ENCODE assay signal across 32 cellular contexts in genomic region chr2:164589522-164589921, GRCh38. TPM values are rescaled to one million over a fixed set of nuclear protein-coding genes. Genes with fewer than 3 reads are reported as not detected.
A peak's percentile ranks its signal among the peaks of the same experiment; 100 is the strongest.
DNase-seq lines count a peak whose midpoint lies in the region; ATAC-seq, FAIRE-seq and TF ChIP-seq lines count a peak whose summit lies in the region.
"Had no signal": no experiment of that assay in that cellular context is flagged by ENCODE, and none has a peak within 500 bp of the region (broad histone marks: within the 10 kb centered on the region; RNA-seq: fewer than 3 reads in every experiment).

No MANE protein-coding gene starts in this region.

- H2AFZ ChIP-seq in astrocyte (ENCODE audit: low read depth, low read length), result no peak overlapping the region
- H2AFZ ChIP-seq: GM23248 had no signal

- no peak overlapping the region for H3K4me2 ChIP-seq in astrocyte (ENCODE audit: low read length)
- H3K4me2 ChIP-seq: BLaER1 treated with 17β-estradiol and CSF1 and Interleukin-3, amounts not matched to agents 10 nM and 100 nM; SK-N-SH had no signal

- no peak overlapping the region for H3K4me3 ChIP-seq in HEK293 (ENCODE audit: low read depth, low read length)
- no peak overlapping the region for H3K4me3 ChIP-seq in astrocyte (ENCODE audit: insufficient read depth, low read depth, low read length)
- no peak overlapping the region for H3K4me3 ChIP-seq in fibroblast of villous mesenchyme (ENCODE audit: low read depth, low read length)
- H3K4me3 ChIP-seq: BLaER1 treated with 17β-estradiol and CSF1 and Interleukin-3, amounts not matched to agents 10 nM and 100 nM; GM23248; heart left ventricle; lower lobe of right lung; MG63; right lobe of liver; upper lobe of left lung had no signal

- POLR2A ChIA-PET in HEK293 (lab: Yijun Ruan, JAX), result no interaction called here

- H3K9me3 Mint-ChIP-seq in astrocyte (ENCODE audit: unreplicated experiment), result peaks cover 3% of the 10 kb centered on the region
- H3K9me3 Mint-ChIP-seq: activated CD8-positive, alpha-beta T cell treated with anti-CD3 and anti-CD28 coated beads for 36 hours; activated naive CD4-positive, alpha-beta T cell treated with anti-CD3 and anti-CD28 coated beads, Interleukin-2, amount 50 U/mL, for 24 hours had no signal

- intact Hi-C loops in sciatic nerve (cut with DNase I), result no loop called here

- no peaks in the 10 kb centered on the region for H3K27me3 Mint-ChIP-seq in astrocyte (ENCODE audit: low read depth, unreplicated experiment)
- H3K27me3 Mint-ChIP-seq: activated CD8-positive, alpha-beta T cell treated with anti-CD3 and anti-CD28 coated beads for 36 hours; activated naive CD4-positive, alpha-beta T cell treated with anti-CD3 and anti-CD28 coated beads, Interleukin-2, amount 50 U/mL, for 24 hours; activated T-helper 17 cell treated with anti-CD3 and anti-CD28 coated beads, Interleukin-2, amount 50 U/mL, for 72 hours had no signal

- TF ChIP-seq CTCF in HEK293 (tag by site-specific recombination; IDR thresholded peaks at IDR 0.05) (no peak), astrocyte (IDR thresholded peaks at IDR 0.05; ENCODE audit: insufficient read depth, low read depth, low read length) (no peak), fibroblast of villous mesenchyme (IDR thresholded peaks at IDR 0.05; ENCODE audit: insufficient read depth, low read depth, low read length) (no peak)

- no peaks in the 10 kb centered on the region for H3K36me3 ChIP-seq in HEK293 (ENCODE audit: control insufficient read depth in 2 of 2, insufficient read depth in 1 of 2, low read length in 2 of 2)
- H3K36me3 ChIP-seq in astrocyte (ENCODE audit: insufficient read depth, low read length), result no peaks in the 10 kb centered on the region
- H3K36me3 ChIP-seq: BLaER1 treated with 17β-estradiol and CSF1 and Interleukin-3, amounts not matched to agents 10 nM and 100 nM; heart left ventricle; lower lobe of right lung; MG63; right lobe of liver; upper lobe of left lung had no signal

- H3K27ac ChIP-seq in HEK293 (ENCODE audit: extremely low read depth, low read depth, low read length) (no peak overlapping the region), astrocyte (ENCODE audit: low read depth, low read length) (no peak overlapping the region)
- H3K27ac ChIP-seq: BLaER1 treated with 17β-estradiol and CSF1 and Interleukin-3, amounts not matched to agents 10 nM and 100 nM; GM23248; heart left ventricle; lower lobe of right lung; right lobe of liver; upper lobe of left lung had no signal

- H3K36me3 Mint-ChIP-seq in astrocyte (ENCODE audit: low read depth, unreplicated experiment), result no peaks in the 10 kb centered on the region
- H3K36me3 Mint-ChIP-seq: activated naive CD4-positive, alpha-beta T cell treated with anti-CD3 and anti-CD28 coated beads, Interleukin-2, amount 50 U/mL, for 24 hours; IgD-negative memory B cell; stimulated activated memory B cell treated with anti-CD40 and anti-IgM and Interleukin-4, amounts not matched to agents 10 μg/mL and 1 μg/mL and 100 μg/mL, for 72 hours had no signal

- peak; percentile 41 for FAIRE-seq in astrocyte (lab: Jason Lieb, UNC)
- FAIRE-seq: endothelial cell of umbilical vein, GM18507, TTC549 had no signal

- no peaks in the 10 kb centered on the region for H4K20me1 ChIP-seq in astrocyte (ENCODE audit: insufficient read depth, low read length)
- H4K20me1 ChIP-seq: BLaER1 treated with 17β-estradiol and CSF1 and Interleukin-3, amounts not matched to agents 10 nM and 100 nM had no signal

- CTCF ChIA-PET in HEK293 (lab: Yijun Ruan, JAX), result interaction anchor here (0.9 to 3.8 kb wide), 3 partner anchors 10 to 29 kb away, joined by 3 to 25 read pairs (median 7); no protein-coding TSS in a partner anchor

- ATAC-seq in sciatic nerve (peak; percentile 39), GM18517 (IDR thresholded peaks at IDR 0.05; ENCODE audit: unreplicated experiment) (no peak), GM18511 (IDR thresholded peaks at IDR 0.05; ENCODE audit: unreplicated experiment) (no peak)
- ATAC-seq: activated CD8-positive, alpha-beta T cell treated with anti-CD3 and anti-CD28 coated beads for 36 hours; activated T-helper 17 cell treated with anti-CD3 and anti-CD28 coated beads, Interleukin-2, amount 50 U/mL, for 72 hours; heart left ventricle; lower lobe of right lung; stimulated activated memory B cell treated with anti-CD40 and anti-IgM and Interleukin-4, amounts not matched to agents 10 μg/mL and 1 μg/mL and 100 μg/mL, for 72 hours had no signal

- peaks cover 9% of the 10 kb centered on the region for H3K4me1 Mint-ChIP-seq in astrocyte (ENCODE audit: low read depth, unreplicated experiment)
- H3K4me1 Mint-ChIP-seq: activated naive CD4-positive, alpha-beta T cell treated with anti-CD3 and anti-CD28 coated beads, Interleukin-2, amount 50 U/mL, for 24 hours; activated T-helper 17 cell treated with anti-CD3 and anti-CD28 coated beads, Interleukin-2, amount 50 U/mL, for 72 hours; IgD-negative memory B cell; neural crest cell; stimulated activated memory B cell treated with anti-CD40 and anti-IgM and Interleukin-4, amounts not matched to agents 10 μg/mL and 1 μg/mL and 100 μg/mL, for 72 hours had no signal

- H3K4me1 ChIP-seq in HEK293 (ENCODE audit: control insufficient read depth, insufficient read depth, low read length) (peaks cover 4% of the 10 kb centered on the region), astrocyte (ENCODE audit: insufficient read depth, low read length) (peaks cover 3% of the 10 kb centered on the region)
- H3K4me1 ChIP-seq: heart left ventricle, lower lobe of right lung, upper lobe of left lung had no signal

- H3K27ac Mint-ChIP-seq in astrocyte (ENCODE audit: unreplicated experiment), result no peak overlapping the region
- H3K27ac Mint-ChIP-seq: activated CD8-positive, alpha-beta T cell treated with anti-CD3 and anti-CD28 coated beads for 36 hours; activated naive CD4-positive, alpha-beta T cell treated with anti-CD3 and anti-CD28 coated beads, Interleukin-2, amount 50 U/mL, for 24 hours; activated T-helper 17 cell treated with anti-CD3 and anti-CD28 coated beads, Interleukin-2, amount 50 U/mL, for 72 hours; IgD-negative memory B cell; stimulated activated memory B cell treated with anti-CD40 and anti-IgM and Interleukin-4, amounts not matched to agents 10 μg/mL and 1 μg/mL and 100 μg/mL, for 72 hours; T-helper 1 cell treated with Interleukin-12 subunit alpha and Interleukin-12 subunit beta and Interleukin-4 antibody, amounts not matched to agents 30 μg/mL and 1 μg/mL, for 36 hours had no signal

- H3K4me3 Mint-ChIP-seq in astrocyte (ENCODE audit: unreplicated experiment), result no peak overlapping the region
- H3K4me3 Mint-ChIP-seq: activated CD8-positive, alpha-beta T cell treated with anti-CD3 and anti-CD28 coated beads for 36 hours; activated naive CD4-positive, alpha-beta T cell treated with anti-CD3 and anti-CD28 coated beads, Interleukin-2, amount 50 U/mL, for 24 hours; activated T-helper 17 cell treated with anti-CD3 and anti-CD28 coated beads, Interleukin-2, amount 50 U/mL, for 72 hours; IgD-negative memory B cell; neural crest cell; stimulated activated memory B cell treated with anti-CD40 and anti-IgM and Interleukin-4, amounts not matched to agents 10 μg/mL and 1 μg/mL and 100 μg/mL, for 72 hours; T-helper 1 cell treated with Interleukin-12 subunit alpha and Interleukin-12 subunit beta and Interleukin-4 antibody, amounts not matched to agents 30 μg/mL and 1 μg/mL, for 36 hours had no signal

- H3K9me3 ChIP-seq in HEK293 (ENCODE audit: control insufficient read depth, insufficient read depth, low read depth, low read length) (no peaks in the 10 kb centered on the region), astrocyte (ENCODE audit: insufficient read depth, low read depth, low read length) (no peaks in the 10 kb centered on the region)
- H3K9me3 ChIP-seq: lower lobe of right lung, MG63, right lobe of liver, SK-N-SH, upper lobe of left lung had no signal

- peak; percentile 66 for DNase-seq in astrocyte (ENCODE audit: low read depth)
- peak; percentile 5 for DNase-seq in fibroblast of villous mesenchyme (ENCODE audit: low read depth)
- DNase-seq in sciatic nerve (ENCODE audit: low spot score), result no peak
- no peak for DNase-seq in NCI-H1417 treated with DMSO at 0.1 percent for 48 hours (lab: John Stamatoyannopoulos, UW)
- DNase-seq: activated CD4-positive, CD25-positive, alpha-beta regulatory T cell treated with anti-CD3 and anti-CD28 coated beads, Interleukin-2, amount 50 U/mL, for 72 hours; activated CD8-positive, alpha-beta T cell treated with anti-CD3 and anti-CD28 coated beads for 36 hours; amygdala; COR-L47; DND-41; GM23248; heart left ventricle; kidney glomerular epithelial cell; lower lobe of right lung; MG63; NCI-H2081 treated with DMSO at 0.1 percent for 48 hours; right lobe of liver; SK-N-SH; stimulated activated CD4-positive, alpha-beta T cell treated with anti-CD3 and anti-CD28 coated beads, Interleukin-4, amount 100 ng/mL, for 4 hours; upper lobe of left lung had no signal

- H3K79me2 ChIP-seq in astrocyte (ENCODE audit: insufficient read depth, low read length), result no peaks in the 10 kb centered on the region

- no peaks in the 10 kb centered on the region for H3K27me3 ChIP-seq in astrocyte (ENCODE audit: insufficient read depth, low read length)
- H3K27me3 ChIP-seq: BLaER1 treated with 17β-estradiol and CSF1 and Interleukin-3, amounts not matched to agents 10 nM and 100 nM; heart left ventricle; MG63; right lobe of liver; upper lobe of left lung had no signal

- H3K9ac ChIP-seq in astrocyte (ENCODE audit: low read length), result no peak overlapping the region
- H3K9ac ChIP-seq: BLaER1 treated with 17β-estradiol and CSF1 and Interleukin-3, amounts not matched to agents 10 nM and 100 nM; GM23248; SK-N-SH had no signal

TF ChIP-seq in HEK293, 187 proteins besides CTCF, POLR2A, EP300 and RAD21:
- TF ChIP-seq MZF1 (tag by site-specific recombination; IDR thresholded peaks at IDR 0.05; ENCODE audit: borderline replicate concordance), result peak; percentile 42; the same call in 1 of the 2 replicates
- TF ChIP-seq ZNF571 (tag by site-specific recombination; IDR thresholded peaks at IDR 0.05), result no peak
- TF ChIP-seq ZBTB8A (tag by site-specific recombination; IDR thresholded peaks at IDR 0.05), result no peak

RNA-seq across cellular contexts. Expression of gene GRB14, which starts 31.8 kb away (rescaled TPM):
- total RNA-seq in astrocyte (8.6 and 11.1 TPM in 2 replicates), fibroblast of villous mesenchyme (not detected in 2 replicates), sciatic nerve (20.2 TPM)
- total RNA-seq: activated CD8-positive, alpha-beta T cell treated with anti-CD3 and anti-CD28 coated beads for 36 hours; activated T-helper 17 cell treated with anti-CD3 and anti-CD28 coated beads, Interleukin-2, amount 50 U/mL, for 72 hours; GM23248 had no signal

Comparison
In these comparisons a context has a peak if more than half of its experiments do, and no peak if none do; other contexts are left out.
1. DNase-seq: peak in astrocyte (single experiment) and fibroblast of villous mesenchyme (single experiment); none in sciatic nerve (single experiment) and NCI-H1417 treated with DMSO at 0.1 percent for 48 hours (single experiment).